In the genomic region with DNA sequence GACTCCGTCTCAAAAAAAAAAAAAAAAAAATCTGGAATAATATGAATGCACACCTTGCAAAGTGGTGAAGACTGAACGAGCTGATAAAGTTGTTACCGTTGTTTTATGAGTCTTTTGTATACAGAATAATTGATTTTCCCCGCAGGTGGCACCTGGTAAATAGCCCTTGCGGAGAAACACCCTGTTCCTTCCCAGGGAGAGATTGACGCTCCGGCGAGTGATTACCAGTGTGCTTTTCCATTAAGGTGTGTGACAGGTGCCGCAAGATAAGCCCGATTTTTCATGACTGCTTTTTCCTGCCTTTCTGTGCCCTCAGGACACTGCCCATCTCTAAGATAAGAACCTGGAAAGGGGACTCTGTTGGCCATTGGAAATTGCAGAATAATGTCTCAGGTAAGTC, we compare ENCODE assay signal across 1 cellular context.
TF ChIP-seq lines count a peak whose summit lies in the region.

No MANE protein-coding gene starts in this region.

TF ChIP-seq in endothelial cell of umbilical vein, 7 proteins besides CTCF, POLR2A, EP300 and RAD21 (continued from another document):
- TF ChIP-seq GATA2 (IDR thresholded peaks at IDR 0.05; ENCODE audit: insufficient read depth, insufficient read length, low read depth, low read length) (no peak), JUN (IDR thresholded peaks at IDR 0.05; ENCODE audit: borderline replicate concordance, insufficient read depth, insufficient read length, low read depth) (no peak)
TF ChIP-seq in endothelial cell of umbilical vein: peak in this region for 0.
